In genomic region chr7:1235501-1236131, GRCh38 we compare ENCODE assay signal across 15 cellular contexts. TPM values are rescaled to one million over a fixed set of nuclear protein-coding genes. Genes with fewer than 3 reads are reported as not detected.
DNase-seq lines count a peak whose midpoint lies in the region; ATAC-seq lines count a peak whose summit lies in the region.
"Had no signal": no experiment of that assay in that cellular context is flagged by ENCODE, and none has a peak within 500 bp of the region (broad histone marks: within the 10 kb centered on the region; RNA-seq: fewer than 3 reads in every experiment).

No MANE protein-coding gene starts in this region.

- peak overlapping the region; percentile 62 to 66 for H3K4me3 Mint-ChIP-seq in activated T-cell treated with anti-CD3 and anti-CD28 coated beads, Interleukin-2, amount 50 U/mL, for 72 hours
- peak overlapping the region in 6 of 10 donors; percentile 31 to 72 (median 65) for H3K4me3 Mint-ChIP-seq in naive thymus-derived CD8-positive, alpha-beta T cell

- H3K27me3 Mint-ChIP-seq in activated T-cell treated with anti-CD3 and anti-CD28 coated beads, Interleukin-2, amount 50 U/mL, for 72 hours (ENCODE audit: low read depth), result peaks cover 60% of the 10 kb centered on the region
- peaks cover 35 to 70% (median 42%) of the 10 kb centered on the region in 5 donors for H3K27me3 Mint-ChIP-seq in naive thymus-derived CD8-positive, alpha-beta T cell

- H3K9me3 Mint-ChIP-seq in activated T-cell treated with anti-CD3 and anti-CD28 coated beads, Interleukin-2, amount 50 U/mL, for 72 hours, result no peaks in the 10 kb centered on the region
- H3K9me3 Mint-ChIP-seq in naive thymus-derived CD8-positive, alpha-beta T cell, result peaks cover 0 to 2% (median 0%) of the 10 kb centered on the region in 9 donors

- peak overlapping the region; percentile 96 for H3K27ac Mint-ChIP-seq in activated T-cell treated with anti-CD3 and anti-CD28 coated beads, Interleukin-2, amount 50 U/mL, for 72 hours
- peak overlapping the region in 1 of 10 donors; percentile 83 for H3K27ac Mint-ChIP-seq in naive thymus-derived CD8-positive, alpha-beta T cell

- peak; percentile 85 for DNase-seq in DMS 273 (lab: John Stamatoyannopoulos, UW; ENCODE audit: unreplicated experiment)
- DNase-seq in DMS 273 treated with DMSO at 0.1 percent for 48 hours (lab: John Stamatoyannopoulos, UW), result no peak
- peak; percentile 51 for DNase-seq in G401 (ENCODE audit: low spot score)
- DNase-seq in activated T-cell treated with anti-CD3 and anti-CD28 coated beads, Interleukin-2, amount 50 U/mL, for 72 hours, result peak in 1 of 2 donors; percentile 30
- DNase-seq in naive thymus-derived CD8-positive, alpha-beta T cell, result no peak
- DNase-seq in NCI-H1436 (lab: John Stamatoyannopoulos, UW), result no peak
- no peak for DNase-seq in cortex of kidney (lab: John Stamatoyannopoulos, UW)
- no peak for DNase-seq in AG08395 (ENCODE audit: low spot score)
- DNase-seq: activated CD4-positive, CD25-positive, alpha-beta regulatory T cell; activated effector memory CD4-positive, alpha-beta T cell treated with anti-CD3 and anti-CD28 coated beads, Interleukin-2, amount 50 U/mL, for 16 hours; COR-L47; esophagus squamous epithelium; hypothalamus had no signal

- peak in 1 of 2 donors; percentile 31 for ATAC-seq in activated T-cell treated with anti-CD3 and anti-CD28 coated beads, Interleukin-2, amount 50 U/mL, for 72 hours (replicated peaks in 1 of 2)
- no peak for ATAC-seq in naive thymus-derived CD8-positive, alpha-beta T cell

- peaks cover 22% of the 10 kb centered on the region for H3K4me1 Mint-ChIP-seq in activated T-cell treated with anti-CD3 and anti-CD28 coated beads, Interleukin-2, amount 50 U/mL, for 72 hours (ENCODE audit: low read depth)
- H3K4me1 Mint-ChIP-seq in naive thymus-derived CD8-positive, alpha-beta T cell, result peaks cover 12 to 44% (median 24%) of the 10 kb centered on the region in 4 donors

- POLR2A ChIA-PET in naive thymus-derived CD8-positive, alpha-beta T cell (lab: Charles Lee), result no interaction called here

- H3K36me3 Mint-ChIP-seq in activated T-cell treated with anti-CD3 and anti-CD28 coated beads, Interleukin-2, amount 50 U/mL, for 72 hours (ENCODE audit: insufficient read depth in 2 of 2), result peaks cover 0 to 4% of the 10 kb centered on the region in 2 donors
- peaks cover 0 to 5% (median 3%) of the 10 kb centered on the region in 3 donors for H3K36me3 Mint-ChIP-seq in naive thymus-derived CD8-positive, alpha-beta T cell

- in situ Hi-C loops in G401 (cut with HindIII; ENCODE audit: low sequenced_read_pairs), result no loop called here

RNA-seq across cellular contexts. Expression of gene UNCX, which starts 2.9 kb away (rescaled TPM):
- 0.10 and 0.25 TPM in 2 replicates for total RNA-seq in G401 (2014; rRNA removed; shearing (Covaris generic))
- not detected for total RNA-seq in activated T-cell treated with anti-CD3 and anti-CD28 coated beads, Interleukin-2, amount 50 U/mL, for 72 hours
- not detected for total RNA-seq in naive thymus-derived CD8-positive, alpha-beta T cell
- polyA plus RNA-seq in naive thymus-derived CD8-positive, alpha-beta T cell, result not detected
- total RNA-seq: esophagus squamous epithelium, lower leg skin, osteoblast had no signal

Comparison
In these comparisons a context has a peak if more than half of its experiments do, and no peak if none do; other contexts are left out.
1. DNase-seq: peak in DMS 273 (single experiment) and G401 (single experiment); none in DMS 273 treated with DMSO at 0.1 percent for 48 hours (single experiment), naive thymus-derived CD8-positive, alpha-beta T cell (0 of 10), NCI-H1436 (single experiment), cortex of kidney (single experiment) and AG08395 (single experiment).